4 cellular contexts compared by ENCODE assay signal in the genomic region with DNA sequence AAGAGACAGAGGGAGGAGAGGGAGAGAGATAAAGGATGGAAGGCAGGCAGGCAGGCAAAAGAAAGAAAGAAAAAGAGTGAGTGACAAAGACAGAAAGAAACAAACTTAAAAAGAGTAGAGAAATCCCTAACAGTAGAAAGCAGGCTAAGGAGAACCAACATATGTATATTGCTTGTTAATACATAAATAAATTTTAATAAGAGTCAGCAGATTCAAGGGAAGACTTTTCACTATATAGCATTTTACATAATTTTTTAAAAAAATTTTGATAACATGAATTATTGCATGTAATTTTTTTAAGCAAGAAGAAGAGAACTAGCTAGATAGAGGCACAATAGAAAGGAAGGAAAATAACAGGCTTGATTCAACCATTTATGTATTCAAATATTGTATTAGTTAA.
TF ChIP-seq lines count a peak whose summit lies in the region.

No MANE protein-coding gene starts in this region.

TF ChIP-seq in SK-N-SH, 30 proteins besides CTCF, POLR2A, EP300 and RAD21 (continues in another document):
- no peak for TF ChIP-seq ELF1 (IDR thresholded peaks at IDR 0.05)
- TF ChIP-seq, protein P1, sequence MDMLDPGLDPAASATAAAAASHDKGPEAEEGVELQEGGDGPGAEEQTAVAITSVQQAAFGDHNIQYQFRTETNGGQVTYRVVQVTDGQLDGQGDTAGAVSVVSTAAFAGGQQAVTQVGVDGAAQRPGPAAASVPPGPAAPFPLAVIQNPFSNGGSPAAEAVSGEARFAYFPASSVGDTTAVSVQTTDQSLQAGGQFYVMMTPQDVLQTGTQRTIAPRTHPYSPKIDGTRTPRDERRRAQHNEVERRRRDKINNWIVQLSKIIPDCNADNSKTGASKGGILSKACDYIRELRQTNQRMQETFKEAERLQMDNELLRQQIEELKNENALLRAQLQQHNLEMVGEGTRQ (IDR thresholded peaks at IDR 0.05; ENCODE audit: borderline replicate concordance, low read depth, low read length) = no peak
- no peak for TF ChIP-seq JUND (IDR thresholded peaks at IDR 0.05)
- no peak for TF ChIP-seq EZH2phosphoT487 (IDR thresholded peaks at IDR 0.05; ENCODE audit: borderline replicate concordance, low read depth)
- no peak for TF ChIP-seq FOXJ3 (CRISPR knock-in tag; IDR thresholded peaks at IDR 0.05)
- no peak for TF ChIP-seq SIN3A (IDR thresholded peaks at IDR 0.05; ENCODE audit: borderline replicate concordance, low read depth, low read length)
- no peak for TF ChIP-seq MAX (IDR thresholded peaks at IDR 0.05; ENCODE audit: low read depth)
- TF ChIP-seq, protein P2, sequence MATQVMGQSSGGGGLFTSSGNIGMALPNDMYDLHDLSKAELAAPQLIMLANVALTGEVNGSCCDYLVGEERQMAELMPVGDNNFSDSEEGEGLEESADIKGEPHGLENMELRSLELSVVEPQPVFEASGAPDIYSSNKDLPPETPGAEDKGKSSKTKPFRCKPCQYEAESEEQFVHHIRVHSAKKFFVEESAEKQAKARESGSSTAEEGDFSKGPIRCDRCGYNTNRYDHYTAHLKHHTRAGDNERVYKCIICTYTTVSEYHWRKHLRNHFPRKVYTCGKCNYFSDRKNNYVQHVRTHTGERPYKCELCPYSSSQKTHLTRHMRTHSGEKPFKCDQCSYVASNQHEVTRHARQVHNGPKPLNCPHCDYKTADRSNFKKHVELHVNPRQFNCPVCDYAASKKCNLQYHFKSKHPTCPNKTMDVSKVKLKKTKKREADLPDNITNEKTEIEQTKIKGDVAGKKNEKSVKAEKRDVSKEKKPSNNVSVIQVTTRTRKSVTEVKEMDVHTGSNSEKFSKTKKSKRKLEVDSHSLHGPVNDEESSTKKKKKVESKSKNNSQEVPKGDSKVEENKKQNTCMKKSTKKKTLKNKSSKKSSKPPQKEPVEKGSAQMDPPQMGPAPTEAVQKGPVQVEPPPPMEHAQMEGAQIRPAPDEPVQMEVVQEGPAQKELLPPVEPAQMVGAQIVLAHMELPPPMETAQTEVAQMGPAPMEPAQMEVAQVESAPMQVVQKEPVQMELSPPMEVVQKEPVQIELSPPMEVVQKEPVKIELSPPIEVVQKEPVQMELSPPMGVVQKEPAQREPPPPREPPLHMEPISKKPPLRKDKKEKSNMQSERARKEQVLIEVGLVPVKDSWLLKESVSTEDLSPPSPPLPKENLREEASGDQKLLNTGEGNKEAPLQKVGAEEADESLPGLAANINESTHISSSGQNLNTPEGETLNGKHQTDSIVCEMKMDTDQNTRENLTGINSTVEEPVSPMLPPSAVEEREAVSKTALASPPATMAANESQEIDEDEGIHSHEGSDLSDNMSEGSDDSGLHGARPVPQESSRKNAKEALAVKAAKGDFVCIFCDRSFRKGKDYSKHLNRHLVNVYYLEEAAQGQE (IDR thresholded peaks at IDR 0.05; ENCODE audit: low read depth, low read length) = no peak
- TF ChIP-seq CHD2 (IDR thresholded peaks at IDR 0.05; ENCODE audit: low read length, partially characterized antibody) = no peak
- no peak for TF ChIP-seq RXRA (IDR thresholded peaks at IDR 0.05; ENCODE audit: borderline replicate concordance, low read depth)
- TF ChIP-seq NRF1 (IDR thresholded peaks at IDR 0.05; ENCODE audit: low read depth, low read length) = no peak

TF ChIP-seq in SK-N-SH treated with all-trans-retinoic acid at 6 μM for 48 hours, 23 proteins besides CTCF, POLR2A, EP300 and RAD21 (continues in another document):
- TF ChIP-seq, protein P3, sequence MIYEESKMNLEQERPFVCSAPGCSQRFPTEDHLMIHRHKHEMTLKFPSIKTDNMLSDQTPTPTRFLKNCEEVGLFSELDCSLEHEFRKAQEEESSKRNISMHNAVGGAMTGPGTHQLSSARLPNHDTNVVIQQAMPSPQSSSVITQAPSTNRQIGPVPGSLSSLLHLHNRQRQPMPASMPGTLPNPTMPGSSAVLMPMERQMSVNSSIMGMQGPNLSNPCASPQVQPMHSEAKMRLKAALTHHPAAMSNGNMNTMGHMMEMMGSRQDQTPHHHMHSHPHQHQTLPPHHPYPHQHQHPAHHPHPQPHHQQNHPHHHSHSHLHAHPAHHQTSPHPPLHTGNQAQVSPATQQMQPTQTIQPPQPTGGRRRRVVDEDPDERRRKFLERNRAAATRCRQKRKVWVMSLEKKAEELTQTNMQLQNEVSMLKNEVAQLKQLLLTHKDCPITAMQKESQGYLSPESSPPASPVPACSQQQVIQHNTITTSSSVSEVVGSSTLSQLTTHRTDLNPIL (CRISPR knock-in tag; IDR thresholded peaks at IDR 0.05; ENCODE audit: low read depth) = no peak
- no peak for TF ChIP-seq PPARA (CRISPR knock-in tag; IDR thresholded peaks at IDR 0.05; ENCODE audit: borderline replicate concordance)
- TF ChIP-seq ZNF70 (CRISPR knock-in tag; IDR thresholded peaks at IDR 0.05) = no peak
- TF ChIP-seq, protein P4, sequence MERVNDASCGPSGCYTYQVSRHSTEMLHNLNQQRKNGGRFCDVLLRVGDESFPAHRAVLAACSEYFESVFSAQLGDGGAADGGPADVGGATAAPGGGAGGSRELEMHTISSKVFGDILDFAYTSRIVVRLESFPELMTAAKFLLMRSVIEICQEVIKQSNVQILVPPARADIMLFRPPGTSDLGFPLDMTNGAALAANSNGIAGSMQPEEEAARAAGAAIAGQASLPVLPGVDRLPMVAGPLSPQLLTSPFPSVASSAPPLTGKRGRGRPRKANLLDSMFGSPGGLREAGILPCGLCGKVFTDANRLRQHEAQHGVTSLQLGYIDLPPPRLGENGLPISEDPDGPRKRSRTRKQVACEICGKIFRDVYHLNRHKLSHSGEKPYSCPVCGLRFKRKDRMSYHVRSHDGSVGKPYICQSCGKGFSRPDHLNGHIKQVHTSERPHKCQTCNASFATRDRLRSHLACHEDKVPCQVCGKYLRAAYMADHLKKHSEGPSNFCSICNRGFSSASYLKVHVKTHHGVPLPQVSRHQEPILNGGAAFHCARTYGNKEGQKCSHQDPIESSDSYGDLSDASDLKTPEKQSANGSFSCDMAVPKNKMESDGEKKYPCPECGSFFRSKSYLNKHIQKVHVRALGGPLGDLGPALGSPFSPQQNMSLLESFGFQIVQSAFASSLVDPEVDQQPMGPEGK (CRISPR knock-in tag; IDR thresholded peaks at IDR 0.05; ENCODE audit: borderline replicate concordance) = no peak
- TF ChIP-seq ESRRG (CRISPR knock-in tag; IDR thresholded peaks at IDR 0.05) = no peak
- TF ChIP-seq CSRNP3 (CRISPR knock-in tag; IDR thresholded peaks at IDR 0.05) = no peak
- no peak for TF ChIP-seq ZC3H10 (CRISPR knock-in tag; IDR thresholded peaks at IDR 0.05)
- no peak for TF ChIP-seq ZNF565 (CRISPR knock-in tag; conservative IDR thresholded peaks at IDR 0.05; ENCODE audit: low read depth)
- no peak for TF ChIP-seq OSR1 (CRISPR knock-in tag; IDR thresholded peaks at IDR 0.05)
- TF ChIP-seq RARB (CRISPR knock-in tag; IDR thresholded peaks at IDR 0.05) = no peak

TF ChIP-seq in HepG2, 621 proteins besides CTCF, POLR2A, EP300 and RAD21:
- TF ChIP-seq MAFF (IDR thresholded peaks at IDR 0.05; ENCODE audit: low read depth, low read length) (0 out of 2 replicates have a peak, but pooled peaks have one; percentile 31), MAFK (conservative IDR thresholded peaks at IDR 0.05 in 1 of 2, IDR thresholded peaks at IDR 0.05 in 1 of 2; ENCODE audit: low read length in 2 of 2) (peak in 1 of 2 experiments; percentile 55; a peak in 2 of 4 replicates), SMYD3 (CRISPR knock-in tag; IDR thresholded peaks at IDR 0.05) (no peak)

TF ChIP-seq in IMR-90, 13 proteins besides CTCF, POLR2A, EP300 and RAD21:
- TF ChIP-seq MAZ (IDR thresholded peaks at IDR 0.05; ENCODE audit: borderline replicate concordance, low read depth, low read length) (no peak), MAFK (IDR thresholded peaks at IDR 0.05; ENCODE audit: low read depth, low read length) (0 out of 2 replicates have a peak, but pooled peaks have one; percentile 2), CEBPB (IDR thresholded peaks at IDR 0.05; ENCODE audit: low read depth, low read length) (no peak), RFX5 (IDR thresholded peaks at IDR 0.05; ENCODE audit: low read depth, low read length) (no peak), NFE2L2 (IDR thresholded peaks at IDR 0.05; ENCODE audit: low read depth, low read length) (no peak), SMC3 (IDR thresholded peaks at IDR 0.05; ENCODE audit: low read depth, low read length) (no peak)
TF ChIP-seq in IMR-90: peak in this region for 1.
